In genomic region chr4:23290656-23291055, GRCh38 we compare ENCODE assay signal across 1 cellular context.
TF ChIP-seq lines count a peak whose summit lies in the region.

No MANE protein-coding gene starts in this region.

TF ChIP-seq in H1, 55 proteins besides CTCF, POLR2A, EP300 and RAD21 (continued from another document):
- TF ChIP-seq FOSL1 (IDR thresholded peaks at IDR 0.05; ENCODE audit: insufficient read depth, low read depth, low read length) (no peak), EGR1 (IDR thresholded peaks at IDR 0.05; ENCODE audit: borderline replicate concordance, low read depth, low read length) (no peak), RNF2 (IDR thresholded peaks at IDR 0.05; ENCODE audit: borderline replicate concordance, low read depth, low read length, missing control alignments, poor library complexity, severe bottlenecking) (no peak), SIRT6 (IDR thresholded peaks at IDR 0.05; ENCODE audit: low read length) (no peak), SIN3A (conservative IDR thresholded peaks at IDR 0.05 in 1 of 2, IDR thresholded peaks at IDR 0.05 in 1 of 2; ENCODE audit: low read depth in 1 of 2, low read length in 2 of 2) (no peak)
- TF ChIP-seq, protein P1, sequence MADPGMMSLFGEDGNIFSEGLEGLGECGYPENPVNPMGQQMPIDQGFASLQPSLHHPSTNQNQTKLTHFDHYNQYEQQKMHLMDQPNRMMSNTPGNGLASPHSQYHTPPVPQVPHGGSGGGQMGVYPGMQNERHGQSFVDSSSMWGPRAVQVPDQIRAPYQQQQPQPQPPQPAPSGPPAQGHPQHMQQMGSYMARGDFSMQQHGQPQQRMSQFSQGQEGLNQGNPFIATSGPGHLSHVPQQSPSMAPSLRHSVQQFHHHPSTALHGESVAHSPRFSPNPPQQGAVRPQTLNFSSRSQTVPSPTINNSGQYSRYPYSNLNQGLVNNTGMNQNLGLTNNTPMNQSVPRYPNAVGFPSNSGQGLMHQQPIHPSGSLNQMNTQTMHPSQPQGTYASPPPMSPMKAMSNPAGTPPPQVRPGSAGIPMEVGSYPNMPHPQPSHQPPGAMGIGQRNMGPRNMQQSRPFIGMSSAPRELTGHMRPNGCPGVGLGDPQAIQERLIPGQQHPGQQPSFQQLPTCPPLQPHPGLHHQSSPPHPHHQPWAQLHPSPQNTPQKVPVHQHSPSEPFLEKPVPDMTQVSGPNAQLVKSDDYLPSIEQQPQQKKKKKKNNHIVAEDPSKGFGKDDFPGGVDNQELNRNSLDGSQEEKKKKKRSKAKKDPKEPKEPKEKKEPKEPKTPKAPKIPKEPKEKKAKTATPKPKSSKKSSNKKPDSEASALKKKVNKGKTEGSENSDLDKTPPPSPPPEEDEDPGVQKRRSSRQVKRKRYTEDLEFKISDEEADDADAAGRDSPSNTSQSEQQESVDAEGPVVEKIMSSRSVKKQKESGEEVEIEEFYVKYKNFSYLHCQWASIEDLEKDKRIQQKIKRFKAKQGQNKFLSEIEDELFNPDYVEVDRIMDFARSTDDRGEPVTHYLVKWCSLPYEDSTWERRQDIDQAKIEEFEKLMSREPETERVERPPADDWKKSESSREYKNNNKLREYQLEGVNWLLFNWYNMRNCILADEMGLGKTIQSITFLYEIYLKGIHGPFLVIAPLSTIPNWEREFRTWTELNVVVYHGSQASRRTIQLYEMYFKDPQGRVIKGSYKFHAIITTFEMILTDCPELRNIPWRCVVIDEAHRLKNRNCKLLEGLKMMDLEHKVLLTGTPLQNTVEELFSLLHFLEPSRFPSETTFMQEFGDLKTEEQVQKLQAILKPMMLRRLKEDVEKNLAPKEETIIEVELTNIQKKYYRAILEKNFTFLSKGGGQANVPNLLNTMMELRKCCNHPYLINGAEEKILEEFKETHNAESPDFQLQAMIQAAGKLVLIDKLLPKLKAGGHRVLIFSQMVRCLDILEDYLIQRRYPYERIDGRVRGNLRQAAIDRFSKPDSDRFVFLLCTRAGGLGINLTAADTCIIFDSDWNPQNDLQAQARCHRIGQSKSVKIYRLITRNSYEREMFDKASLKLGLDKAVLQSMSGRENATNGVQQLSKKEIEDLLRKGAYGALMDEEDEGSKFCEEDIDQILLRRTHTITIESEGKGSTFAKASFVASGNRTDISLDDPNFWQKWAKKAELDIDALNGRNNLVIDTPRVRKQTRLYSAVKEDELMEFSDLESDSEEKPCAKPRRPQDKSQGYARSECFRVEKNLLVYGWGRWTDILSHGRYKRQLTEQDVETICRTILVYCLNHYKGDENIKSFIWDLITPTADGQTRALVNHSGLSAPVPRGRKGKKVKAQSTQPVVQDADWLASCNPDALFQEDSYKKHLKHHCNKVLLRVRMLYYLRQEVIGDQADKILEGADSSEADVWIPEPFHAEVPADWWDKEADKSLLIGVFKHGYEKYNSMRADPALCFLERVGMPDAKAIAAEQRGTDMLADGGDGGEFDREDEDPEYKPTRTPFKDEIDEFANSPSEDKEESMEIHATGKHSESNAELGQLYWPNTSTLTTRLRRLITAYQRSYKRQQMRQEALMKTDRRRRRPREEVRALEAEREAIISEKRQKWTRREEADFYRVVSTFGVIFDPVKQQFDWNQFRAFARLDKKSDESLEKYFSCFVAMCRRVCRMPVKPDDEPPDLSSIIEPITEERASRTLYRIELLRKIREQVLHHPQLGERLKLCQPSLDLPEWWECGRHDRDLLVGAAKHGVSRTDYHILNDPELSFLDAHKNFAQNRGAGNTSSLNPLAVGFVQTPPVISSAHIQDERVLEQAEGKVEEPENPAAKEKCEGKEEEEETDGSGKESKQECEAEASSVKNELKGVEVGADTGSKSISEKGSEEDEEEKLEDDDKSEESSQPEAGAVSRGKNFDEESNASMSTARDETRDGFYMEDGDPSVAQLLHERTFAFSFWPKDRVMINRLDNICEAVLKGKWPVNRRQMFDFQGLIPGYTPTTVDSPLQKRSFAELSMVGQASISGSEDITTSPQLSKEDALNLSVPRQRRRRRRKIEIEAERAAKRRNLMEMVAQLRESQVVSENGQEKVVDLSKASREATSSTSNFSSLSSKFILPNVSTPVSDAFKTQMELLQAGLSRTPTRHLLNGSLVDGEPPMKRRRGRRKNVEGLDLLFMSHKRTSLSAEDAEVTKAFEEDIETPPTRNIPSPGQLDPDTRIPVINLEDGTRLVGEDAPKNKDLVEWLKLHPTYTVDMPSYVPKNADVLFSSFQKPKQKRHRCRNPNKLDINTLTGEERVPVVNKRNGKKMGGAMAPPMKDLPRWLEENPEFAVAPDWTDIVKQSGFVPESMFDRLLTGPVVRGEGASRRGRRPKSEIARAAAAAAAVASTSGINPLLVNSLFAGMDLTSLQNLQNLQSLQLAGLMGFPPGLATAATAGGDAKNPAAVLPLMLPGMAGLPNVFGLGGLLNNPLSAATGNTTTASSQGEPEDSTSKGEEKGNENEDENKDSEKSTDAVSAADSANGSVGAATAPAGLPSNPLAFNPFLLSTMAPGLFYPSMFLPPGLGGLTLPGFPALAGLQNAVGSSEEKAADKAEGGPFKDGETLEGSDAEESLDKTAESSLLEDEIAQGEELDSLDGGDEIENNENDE (IDR thresholded peaks at IDR 0.05; ENCODE audit: insufficient replicate concordance, low read length): no peak
